ENCODE assay signal across 29 cellular contexts in the genomic region with DNA sequence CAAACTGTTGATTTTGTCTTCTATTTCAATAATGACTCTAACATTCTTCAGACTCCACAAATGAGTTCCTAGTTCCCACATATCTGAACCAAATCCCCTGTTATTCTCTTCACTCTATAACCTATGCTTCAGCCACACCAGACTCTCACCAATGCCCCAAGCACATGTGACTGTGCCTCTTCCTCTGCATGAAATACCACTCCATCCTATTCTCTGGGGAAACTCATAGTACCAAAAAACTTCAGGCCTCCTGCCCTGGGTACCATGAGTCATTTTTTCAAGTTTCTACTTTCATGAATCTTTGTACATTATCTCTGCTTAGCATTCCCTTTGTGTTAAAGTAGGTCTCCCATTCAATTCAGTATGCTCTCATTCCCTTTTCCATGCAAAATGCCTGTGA.
"Had no signal": no experiment of that assay in that cellular context is flagged by ENCODE, and none has a peak within 500 bp of the region (broad histone marks: within the 10 kb centered on the region; RNA-seq: fewer than 3 reads in every experiment).

No MANE protein-coding gene starts in this region.

- H3K9me3 Mint-ChIP-seq: activated CD4-positive, alpha-beta memory T cell treated with anti-CD3 and anti-CD28 coated beads for 36 hours; activated T-helper 1 cell treated with anti-CD3 and anti-CD28 coated beads, Interleukin-12 subunit alpha, Interleukin-12 subunit beta, Interleukin-2, Interleukin-4 antibody, amounts not matched to agents 30 ng/mL and 10 ng/mL and 1 ng/mL, durations not matched to agents 14 hours and 24 hours and 36 hours; brain; immature natural killer cell; mesothelial cell of epicardium; naive thymus-derived CD4-positive, alpha-beta T cell; neural crest cell; stimulated activated naive CD8-positive, alpha-beta T cell treated with anti-CD3 and anti-CD28 coated beads, Interleukin-15, Interleukin-2, amounts not matched to agents 100 ng/mL and 50 ng/mL, for 24 hours had no signal

- ATAC-seq: heart left ventricle; left colon; naive thymus-derived CD4-positive, alpha-beta T cell; right cardiac atrium; upper lobe of right lung had no signal

- H3K4me1 Mint-ChIP-seq: brain; immature natural killer cell; mesothelial cell of epicardium; naive thymus-derived CD4-positive, alpha-beta T cell; neural crest cell had no signal

- H3K36me3 ChIP-seq: ascending aorta, cardiac muscle cell, colonic mucosa, esophagus squamous epithelium, heart left ventricle, spleen, tibial artery, upper lobe of right lung had no signal

- H3K9me3 ChIP-seq: ascending aorta, colonic mucosa, esophagus squamous epithelium, heart left ventricle, tibial artery, upper lobe of right lung had no signal

- H3K4me3 Mint-ChIP-seq: activated CD4-positive, alpha-beta memory T cell treated with anti-CD3 and anti-CD28 coated beads for 36 hours; activated naive CD8-positive, alpha-beta T cell; activated T-helper 1 cell treated with anti-CD3 and anti-CD28 coated beads, Interleukin-12 subunit alpha, Interleukin-12 subunit beta, Interleukin-2, Interleukin-4 antibody, amounts not matched to agents 30 ng/mL and 10 ng/mL and 1 ng/mL, durations not matched to agents 14 hours and 24 hours and 36 hours; brain; immature natural killer cell; mesothelial cell of epicardium; naive thymus-derived CD4-positive, alpha-beta T cell; neural crest cell; stimulated activated naive CD8-positive, alpha-beta T cell treated with anti-CD3 and anti-CD28 coated beads, Interleukin-15, Interleukin-2, amounts not matched to agents 100 ng/mL and 50 ng/mL, for 24 hours had no signal

- DNase-seq: activated CD4-positive, alpha-beta memory T cell treated with anti-CD3 and anti-CD28 coated beads for 36 hours; activated CD4-positive, alpha-beta T cell treated with anti-CD3 and anti-CD28 coated beads for 48 hours; activated gamma-delta T cell; cerebellar nuclear complex; colonic mucosa; effector CD8-positive, alpha-beta T cell; esophagus squamous epithelium; foreskin keratinocyte; heart left ventricle; hypothalamus; immature natural killer cell; kidney; left colon; naive thymus-derived CD4-positive, alpha-beta T cell; occipital lobe; right cardiac atrium; spleen; tibial artery; upper lobe of right lung had no signal

- H3K4me3 ChIP-seq: ascending aorta, cardiac muscle cell, colonic mucosa, esophagus squamous epithelium, heart left ventricle, spleen, tibial artery, upper lobe of right lung had no signal

- H3K27ac Mint-ChIP-seq: activated CD4-positive, alpha-beta memory T cell treated with anti-CD3 and anti-CD28 coated beads for 36 hours; activated naive CD8-positive, alpha-beta T cell; activated T-helper 1 cell treated with anti-CD3 and anti-CD28 coated beads, Interleukin-12 subunit alpha, Interleukin-12 subunit beta, Interleukin-2, Interleukin-4 antibody, amounts not matched to agents 30 ng/mL and 10 ng/mL and 1 ng/mL, durations not matched to agents 14 hours and 24 hours and 36 hours; brain; immature natural killer cell; mesothelial cell of epicardium; naive thymus-derived CD4-positive, alpha-beta T cell; stimulated activated naive CD8-positive, alpha-beta T cell treated with anti-CD3 and anti-CD28 coated beads, Interleukin-15, Interleukin-2, amounts not matched to agents 100 ng/mL and 50 ng/mL, for 24 hours had no signal

- H3K36me3 Mint-ChIP-seq: activated CD4-positive, alpha-beta memory T cell treated with anti-CD3 and anti-CD28 coated beads for 36 hours; activated naive CD8-positive, alpha-beta T cell; brain; immature natural killer cell; mesothelial cell of epicardium; naive thymus-derived CD4-positive, alpha-beta T cell had no signal

- H3K27me3 Mint-ChIP-seq: activated CD4-positive, alpha-beta memory T cell treated with anti-CD3 and anti-CD28 coated beads for 36 hours; activated naive CD8-positive, alpha-beta T cell; brain; naive thymus-derived CD4-positive, alpha-beta T cell; stimulated activated naive CD8-positive, alpha-beta T cell treated with anti-CD3 and anti-CD28 coated beads, Interleukin-15, Interleukin-2, amounts not matched to agents 100 ng/mL and 50 ng/mL, for 24 hours had no signal

- H3K27me3 ChIP-seq: ascending aorta, cardiac muscle cell, colonic mucosa, esophagus squamous epithelium, foreskin keratinocyte, heart left ventricle, spleen, tibial artery, upper lobe of right lung had no signal

- H3K27ac ChIP-seq: ascending aorta, cardiac muscle cell, colonic mucosa, epithelial cell of prostate, esophagus squamous epithelium, foreskin keratinocyte, heart left ventricle, spleen, tibial artery, upper lobe of right lung, VCaP had no signal

- H3K4me1 ChIP-seq: ascending aorta, colonic mucosa, esophagus squamous epithelium, foreskin keratinocyte, heart left ventricle, spleen, tibial artery, upper lobe of right lung had no signal
